ENCODE assay signal across 14 cellular contexts in genomic region chr16:66706506-66706880, GRCh38. TPM values are rescaled to one million over a fixed set of nuclear protein-coding genes. Genes with fewer than 3 reads are reported as not detected.
DNase-seq lines count a peak whose midpoint lies in the region; ATAC-seq and TF ChIP-seq lines count a peak whose summit lies in the region.
"Had no signal": no experiment of that assay in that cellular context is flagged by ENCODE, and none has a peak within 500 bp of the region (broad histone marks: within the 10 kb centered on the region; RNA-seq: fewer than 3 reads in every experiment).

No MANE protein-coding gene starts in this region.

- TF ChIP-seq POLR2A in uterus (IDR thresholded peaks at IDR 0.05): no peak

- ATAC-seq in Right ventricle myocardium superior (ENCODE audit: poor library complexity): peak; percentile 15
- peak in 4 of 8 donors; percentile 28 to 43 (median 33) for ATAC-seq in heart right ventricle
- no peak for ATAC-seq in GM21717 (IDR thresholded peaks at IDR 0.05; ENCODE audit: unreplicated experiment)
- ATAC-seq in GM21526 (IDR thresholded peaks at IDR 0.05; ENCODE audit: low FRiP score, unreplicated experiment): no peak
- ATAC-seq: A549 had no signal

- peak overlapping the region; percentile 26 for H3K4me2 ChIP-seq in osteoblast (ENCODE audit: insufficient read depth, low read length)
- H3K4me2 ChIP-seq: A549, KMS-11, PC-9 had no signal

- no peak for TF ChIP-seq CTCF in heart right ventricle (IDR thresholded peaks at IDR 0.05)
- TF ChIP-seq CTCF in osteoblast (IDR thresholded peaks at IDR 0.05; ENCODE audit: extremely low read depth, low read depth, low read length): no peak
- no peak for TF ChIP-seq CTCF in uterus (IDR thresholded peaks at IDR 0.05)

- DNase-seq in Right ventricle myocardium superior: no peak
- no peak for DNase-seq in cardiac septum (ENCODE audit: low spot score)
- DNase-seq in heart right ventricle: peak in 1 of 2 donors; percentile 28
- DNase-seq in osteoblast (ENCODE audit: insufficient read length, low spot score, missing footprints): no peak
- DNase-seq in uterus: no peak
- no peak for DNase-seq in activated effector memory CD4-positive, alpha-beta T cell treated with anti-CD3 and anti-CD28 coated beads, Interleukin-2, amount 50 U/mL, for 16 hours
- DNase-seq: activated CD4-positive, alpha-beta memory T cell treated with anti-CD3 and anti-CD28 coated beads for 36 hours; activated naive CD4-positive, alpha-beta T cell treated with anti-CD3 and anti-CD28 coated beads, Interleukin-2, amount 10 ng/mL, durations not matched to agents 7 days and 5 days; DMS153 had no signal

- H3K27ac ChIP-seq in heart right ventricle (peak overlapping the region; percentile 29 to 85 (median 68)), osteoblast (ENCODE audit: low read depth, low read length) (no peak overlapping the region), uterus (peak overlapping the region; percentile 44 to 72)
- H3K27ac ChIP-seq: A549, KMS-11, PC-9 had no signal

- H3K79me2 ChIP-seq in osteoblast (ENCODE audit: insufficient read depth, low read length): no peaks in the 10 kb centered on the region

- H3K36me3 ChIP-seq in heart right ventricle (no peaks in the 10 kb centered on the region), osteoblast (ENCODE audit: insufficient read depth, low read length) (no peaks in the 10 kb centered on the region), uterus (no peaks in the 10 kb centered on the region)

- H3K4me1 ChIP-seq in heart right ventricle (peaks cover 0 to 29% (median 19%) of the 10 kb centered on the region in 9 donors), osteoblast (ENCODE audit: insufficient read depth, low read length) (peaks cover 15% of the 10 kb centered on the region), uterus (peaks cover 0 to 7% of the 10 kb centered on the region in 2 donors)
- H3K4me1 ChIP-seq: A549 had no signal

- 40 to 69% methylated on average over 8 of the region's 8 CpGs for WGBS in heart right ventricle, 2 donors

- H3K9me3 ChIP-seq in heart right ventricle (peaks cover 0 to 4% (median 0%) of the 10 kb centered on the region in 11 donors), osteoblast (ENCODE audit: low read depth, low read length) (no peaks in the 10 kb centered on the region), uterus (peaks cover 0 to under 1% of the 10 kb centered on the region in 2 donors)

- H2AFZ ChIP-seq in osteoblast (ENCODE audit: low read length): peak overlapping the region; percentile 84
- H2AFZ ChIP-seq: PC-9 had no signal

- no peaks in the 10 kb centered on the region for H3K27me3 ChIP-seq in heart right ventricle
- peaks cover 4% of the 10 kb centered on the region for H3K27me3 ChIP-seq in osteoblast (ENCODE audit: insufficient read depth, low read length)
- no peaks in the 10 kb centered on the region for H3K27me3 ChIP-seq in uterus

- intact Hi-C loops in Right ventricle myocardium superior (cut with DNase I): no loop called here
- intact Hi-C loops in cardiac septum (cut with DNase I): no loop called here
- intact Hi-C loops in heart right ventricle (cut with DNase I): no loop called here
- intact Hi-C loops in uterus (cut with DNase I; ENCODE audit: low total_unique reads): no loop called here

- peak overlapping the region in 2 of 10 donors; percentile 7 to 14 for H3K4me3 ChIP-seq in heart right ventricle
- H3K4me3 ChIP-seq in osteoblast (ENCODE audit: insufficient read depth, low read length): peak overlapping the region; percentile 26
- no peak overlapping the region for H3K4me3 ChIP-seq in uterus
- H3K4me3 ChIP-seq: A549, PC-9 had no signal

- H4K20me1 ChIP-seq in osteoblast (ENCODE audit: insufficient read depth, low read length): no peaks in the 10 kb centered on the region

RNA-seq across cellular contexts. Expression of gene CMTM4, which starts 9.9 kb away (rescaled TPM):
- total RNA-seq in Right ventricle myocardium superior (10.1 TPM), cardiac septum (10.4 TPM), heart right ventricle (10 to 100 TPM in 8 of 10 donors, 1 to 10 TPM in 2; 7.3 to 14.6 (median 12.1) TPM), osteoblast (42.7 and 52.5 TPM in 2 replicates), uterus (10 to 100 TPM in 2 of 4 donors, 1 to 10 TPM in 2; 6.1 to 41.5 (median 15.1) TPM)
- 1 to 10 TPM; 4.5 to 4.6 TPM for polyA plus RNA-seq in heart right ventricle

RNA-seq across cellular contexts. Expression of gene DYNC1LI2, which starts 44.9 kb away (rescaled TPM):
- total RNA-seq in Right ventricle myocardium superior (66.9 TPM), cardiac septum (123 TPM), heart right ventricle (100 to 1,000 TPM in 2 of 10 donors, 10 to 100 TPM in 8; 70.4 to 109 (median 89.0) TPM), osteoblast (157 and 183 TPM in 2 replicates), uterus (100 to 1,000 TPM; 109 to 279 (median 151) TPM)
- polyA plus RNA-seq in heart right ventricle: 10 to 100 TPM; 27.2 to 53.9 TPM
